ENCODE assay signal across 8 cellular contexts in the genomic region with DNA sequence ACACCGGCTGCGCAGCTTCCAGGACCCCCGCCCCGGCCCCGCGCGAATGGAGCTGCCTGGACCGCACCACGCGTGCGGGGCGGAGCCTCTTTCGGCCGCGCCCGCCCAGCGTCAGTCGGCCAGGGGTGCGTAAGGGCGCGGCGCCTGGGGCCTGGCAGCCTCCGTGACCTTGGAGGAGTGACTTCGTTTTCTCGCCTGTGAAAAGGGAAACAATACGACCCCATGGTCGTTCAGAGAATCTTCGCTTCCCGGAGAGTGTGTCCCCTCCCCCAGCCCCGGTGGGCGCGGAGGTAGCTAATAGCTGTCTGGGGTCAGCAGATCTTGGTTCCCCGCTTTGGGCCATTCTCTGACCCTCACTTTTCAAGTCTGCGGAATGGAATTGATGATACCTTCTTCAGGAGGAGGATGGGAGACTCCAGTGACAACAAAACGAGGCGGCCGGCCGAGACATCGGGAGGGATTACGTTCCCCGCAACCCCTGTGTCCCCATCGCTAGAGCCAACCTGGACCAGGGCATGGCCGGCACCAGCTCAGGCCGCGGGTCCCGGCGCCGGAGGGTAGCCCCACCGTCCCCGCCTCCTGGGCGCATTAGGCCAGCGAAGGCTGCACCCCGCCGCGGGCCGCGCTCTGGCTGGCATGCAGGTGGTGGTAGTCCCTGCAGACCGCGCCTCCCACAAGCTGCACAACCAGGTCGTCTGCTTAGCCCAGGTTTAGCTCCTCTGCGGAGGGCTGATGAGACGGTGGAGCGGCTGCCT. TPM values are rescaled to one million over a fixed set of nuclear protein-coding genes. Genes with fewer than 3 reads are reported as not detected.
A peak's percentile ranks its signal among the peaks of the same experiment; 100 is the strongest.
DNase-seq lines count a peak whose midpoint lies in the region; ATAC-seq and TF ChIP-seq lines count a peak whose summit lies in the region.

No MANE protein-coding gene starts in this region.

- H3K4me1 ChIP-seq in muscle layer of duodenum (ENCODE audit: control insufficient read depth in 1 of 2, insufficient read depth in 2 of 2, low read length in 2 of 2), result peaks cover 8 to 20% of the 10 kb centered on the region in 2 donors

- CTCF ChIA-PET in BJ (lab: Yijun Ruan, JAX), result interaction anchor here (0.6 to 2.0 kb wide), 9 partner anchors 10 to 128 kb away, joined by 3 to 6 read pairs (median 5); a partner anchor contains a TSS

- peak; percentile 60 for ATAC-seq in GM19328 (IDR thresholded peaks at IDR 0.05; ENCODE audit: unreplicated experiment)
- ATAC-seq in HG03460 (IDR thresholded peaks at IDR 0.05; ENCODE audit: unreplicated experiment), result peak; percentile 60

- no peaks in the 10 kb centered on the region for H3K9me3 ChIP-seq in muscle layer of duodenum (ENCODE audit: control insufficient read depth in 1 of 2, low read length in 2 of 2)

- POLR2A ChIA-PET in BJ (lab: Charles Lee), result no interaction called here

- H3K27me3 ChIP-seq in BJ (ENCODE audit: control insufficient read depth, insufficient read depth, low read length), result no peaks in the 10 kb centered on the region; the same call in 1 of the 2 replicates
- H3K27me3 ChIP-seq in muscle layer of duodenum (ENCODE audit: low read depth, low read length), result no peaks in the 10 kb centered on the region

- DNase-seq in BJ (ENCODE audit: low read depth) (no peak), NOMO-1 treated with dmso at 0.1 percent for 144 hours (lab: John Stamatoyannopoulos, UW; ENCODE audit: unreplicated experiment) (peak; percentile 84), activated T-cell treated with anti-CD3 and anti-CD28 coated beads for 24 hours (ENCODE audit: low read depth) (peak; percentile 64), epithelial cell of proximal tubule (ENCODE audit: low read depth) (no peak), superior temporal gyrus (ENCODE audit: extremely low spot score) (peak; percentile 38)

- H3K4me3 ChIP-seq in BJ (ENCODE audit: low read depth, low read length) (peak overlapping the region; percentile 47), epithelial cell of proximal tubule (ENCODE audit: low read depth, low read length) (peak overlapping the region; percentile 89), muscle layer of duodenum (ENCODE audit: low read depth in 1 of 2, low read length in 2 of 2) (peak overlapping the region; percentile 84 to 85)

- no peak for TF ChIP-seq CTCF in BJ (IDR thresholded peaks at IDR 0.05; ENCODE audit: insufficient read depth, low read depth, low read length)
- no peak for TF ChIP-seq CTCF in epithelial cell of proximal tubule (conservative IDR thresholded peaks at IDR 0.05; ENCODE audit: low read depth, low read length)

- H3K36me3 ChIP-seq in BJ (ENCODE audit: control insufficient read depth, insufficient read depth, low read length) (no peaks in the 10 kb centered on the region), muscle layer of duodenum (ENCODE audit: control insufficient read depth in 1 of 2, insufficient read depth in 2 of 2, low read length in 2 of 2) (no peaks in the 10 kb centered on the region)

- peak overlapping the region; percentile 96 for H3K27ac ChIP-seq in muscle layer of duodenum (ENCODE audit: low read length)

RNA-seq across cellular contexts. Expression of a gene that starts 5.5 kb away (rescaled TPM):
- polyA plus RNA-seq in BJ (2011; rRNA removed), result not detected in 2 replicates
- 0.05 TPM in 1 of 2 replicates, not detected in the other for polyA minus RNA-seq in BJ (2011; rRNA and poly(A)+ RNA removed)
- total RNA-seq in epithelial cell of proximal tubule, result not detected in 2 replicates

RNA-seq across cellular contexts. Expression of a gene that starts 6.4 kb away (rescaled TPM):
- polyA plus RNA-seq in BJ (2011; rRNA removed), result 3.1 and 6.0 TPM in 2 replicates
- polyA minus RNA-seq in BJ (2011; rRNA and poly(A)+ RNA removed), result 3.2 and 3.4 TPM in 2 replicates
- 10.9 and 17.1 TPM in 2 replicates for total RNA-seq in epithelial cell of proximal tubule

Comparison
In these comparisons a context has a peak if more than half of its experiments do, and no peak if none do; other contexts are left out.
1. DNase-seq: peak in NOMO-1 treated with dmso at 0.1 percent for 144 hours (single experiment), activated T-cell treated with anti-CD3 and anti-CD28 coated beads for 24 hours (single experiment) and superior temporal gyrus (single experiment); none in BJ (single experiment) and epithelial cell of proximal tubule (single experiment).
2. Peak in every context shown above with its lines, with median percentiles within 50 percentile points of each other: H3K4me3 ChIP-seq.